Comparison of ENCODE assay signal across 11 cellular contexts in the genomic region with DNA sequence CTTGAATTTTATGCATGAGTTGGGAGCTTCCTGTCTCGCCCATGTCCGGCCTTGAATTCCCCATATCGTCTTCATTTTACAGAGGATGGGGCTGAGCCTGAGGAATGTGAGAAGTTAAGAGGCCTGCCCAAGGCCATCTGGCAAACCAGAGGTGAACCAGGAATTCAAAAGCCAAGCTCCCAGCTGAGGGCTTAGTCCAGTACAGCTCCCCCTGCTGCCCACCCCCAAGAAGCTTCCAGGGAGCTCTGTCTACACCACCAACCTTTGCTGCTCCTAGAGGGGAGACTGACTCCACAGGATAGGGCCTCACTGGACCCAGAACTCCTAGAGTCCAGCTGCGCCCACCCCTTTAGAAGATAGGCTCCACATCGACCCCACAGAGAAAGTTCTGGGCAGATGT. TPM values are rescaled to one million over a fixed set of nuclear protein-coding genes. Genes with fewer than 3 reads are reported as not detected.
DNase-seq lines count a peak whose midpoint lies in the region; ATAC-seq and TF ChIP-seq lines count a peak whose summit lies in the region.
"Had no signal": no experiment of that assay in that cellular context is flagged by ENCODE, and none has a peak within 500 bp of the region (broad histone marks: within the 10 kb centered on the region; RNA-seq: fewer than 3 reads in every experiment).

No MANE protein-coding gene starts in this region.

- H3K27me3 Mint-ChIP-seq in T-cell: peaks cover 26 to 29% of the 10 kb centered on the region in 2 donors

- TF ChIP-seq CTCF in AG10803 (conservative IDR thresholded peaks at IDR 0.05; ENCODE audit: low read length): peak; percentile 26
- peak; percentile 43 for TF ChIP-seq CTCF in GM12865 (IDR thresholded peaks at IDR 0.05; ENCODE audit: insufficient read depth, low read depth, low read length, missing control alignments)
- TF ChIP-seq CTCF in OCI-LY7 (conservative IDR thresholded peaks at IDR 0.05; ENCODE audit: low read length): peak; percentile 78
- TF ChIP-seq CTCF in PC-9 (conservative IDR thresholded peaks at IDR 0.05): no peak

- no peaks in the 10 kb centered on the region for H4K20me1 ChIP-seq in OCI-LY7 (ENCODE audit: insufficient read depth, low read length)
- no peaks in the 10 kb centered on the region for H4K20me1 ChIP-seq in PC-9 (ENCODE audit: insufficient read depth)

- H3K4me3 Mint-ChIP-seq in T-cell: no peak overlapping the region
- H3K4me3 Mint-ChIP-seq: activated CD8-positive, alpha-beta T cell treated with anti-CD3 and anti-CD28 coated beads, Interleukin-2, amount 10 ng/mL, durations not matched to agents 7 days and 5 days had no signal

- peak overlapping the region; percentile 37 for H3K4me2 ChIP-seq in OCI-LY7 (ENCODE audit: low read length)
- H3K4me2 ChIP-seq in PC-9: no peak overlapping the region

- no peaks in the 10 kb centered on the region for H3K9me3 ChIP-seq in OCI-LY7 (ENCODE audit: low read length)
- H3K9me3 ChIP-seq in PC-9 (ENCODE audit: insufficient read depth, low read depth): no peaks in the 10 kb centered on the region

- no peaks in the 10 kb centered on the region for H3K9me3 Mint-ChIP-seq in T-cell

- H3K36me3 ChIP-seq in OCI-LY7 (ENCODE audit: insufficient read depth, low read length): no peaks in the 10 kb centered on the region
- H3K36me3 ChIP-seq in PC-9 (ENCODE audit: low read depth): no peaks in the 10 kb centered on the region

- no peak overlapping the region for H3K27ac Mint-ChIP-seq in T-cell
- H3K27ac Mint-ChIP-seq: activated CD8-positive, alpha-beta T cell treated with anti-CD3 and anti-CD28 coated beads, Interleukin-2, amount 10 ng/mL, durations not matched to agents 7 days and 5 days had no signal

- H3K4me3 ChIP-seq in AG10803 (ENCODE audit: low read length): no peak overlapping the region
- no peak overlapping the region for H3K4me3 ChIP-seq in GM12865 (ENCODE audit: low read depth, low read length)
- no peak overlapping the region for H3K4me3 ChIP-seq in OCI-LY7 (ENCODE audit: low read depth, low read length, poor library complexity, severe bottlenecking)
- H3K4me3 ChIP-seq in PC-9: no peak overlapping the region

- peaks cover 29% of the 10 kb centered on the region; the same call in 1 of the 2 replicates for H3K27me3 ChIP-seq in PC-9 (ENCODE audit: insufficient read depth, low read depth)

- H3K4me1 Mint-ChIP-seq in T-cell: peaks cover 0 to 10% (median 0%) of the 10 kb centered on the region in 3 donors

- H3K27ac ChIP-seq in OCI-LY7 (ENCODE audit: low read depth, low read length, poor library complexity, severe bottlenecking) (no peak overlapping the region), PC-9 (no peak overlapping the region)

- CTCF ChIA-PET in OCI-LY7 (lab: Charles Lee; ENCODE audit: unreplicated experiment) (interaction anchor here (0.8 to 1.2 kb wide), 2 partner anchors 10 to 15 kb away, joined by 3 to 5 read pairs; no protein-coding TSS in a partner anchor), PC-9 (lab: Charles Lee) (no interaction called here), T-cell (lab: Charles Lee) (no interaction called here)

- DNase-seq in AG10803 (ENCODE audit: low read depth): peak; percentile 6
- peak; percentile 17 for DNase-seq in GM12865 (ENCODE audit: low read depth)
- DNase-seq in OCI-LY7 (ENCODE audit: low spot score): peak; percentile 46
- DNase-seq in germinal center (ENCODE audit: low spot score): peak; percentile 41
- DNase-seq in PC-9: no peak
- DNase-seq in T-cell: no peak
- DNase-seq: activated CD8-positive, alpha-beta T cell treated with anti-CD3 and anti-CD28 coated beads, Interleukin-2, amount 10 ng/mL, durations not matched to agents 7 days and 5 days; anterior cingulate cortex had no signal

- H3K4me1 ChIP-seq in OCI-LY7 (ENCODE audit: insufficient read depth, low read length, poor library complexity, severe bottlenecking) (peaks cover 12% of the 10 kb centered on the region), PC-9 (replicated peaks; ENCODE audit: insufficient read depth) (no peaks in the 10 kb centered on the region)

- 0 out of 2 replicates have a peak overlapping the region, but pooled peaks have one; percentile 42 for H2AFZ ChIP-seq in OCI-LY7 (ENCODE audit: low read length)
- no peak overlapping the region for H2AFZ ChIP-seq in PC-9

- H3K36me3 Mint-ChIP-seq in T-cell: no peaks in the 10 kb centered on the region

- H3K79me2 ChIP-seq in OCI-LY7 (ENCODE audit: insufficient read depth, low read depth, low read length) (no peaks in the 10 kb centered on the region), PC-9 (ENCODE audit: low read depth) (no peaks in the 10 kb centered on the region)

- H3K9me2 ChIP-seq in OCI-LY7 (ENCODE audit: insufficient read depth, low read length): no peaks in the 10 kb centered on the region
- no peaks in the 10 kb centered on the region for H3K9me2 ChIP-seq in PC-9 (ENCODE audit: insufficient read depth)

- POLR2A ChIA-PET in OCI-LY7 (lab: Charles Lee): interaction anchor here (0.6 to 1.0 kb wide), 3 partner anchors 9 to 293 kb away, joined by 3 read pairs; no protein-coding TSS in a partner anchor
- POLR2A ChIA-PET in PC-9 (lab: Charles Lee; ENCODE audit: unreplicated experiment): no interaction called here
- POLR2A ChIA-PET in T-cell (lab: Charles Lee): no interaction called here

- no TSS peak for BruUV-seq in OCI-LY7 (replicated peaks; lab: Mats Ljungman, UMichigan)
- BruUV-seq in PC-9 (replicated peaks; lab: Mats Ljungman, UMichigan): no TSS peak

- H3F3A ChIP-seq in PC-9 (ENCODE audit: insufficient read depth, low read depth): no peaks in the 10 kb centered on the region

- ATAC-seq in T-cell (replicated peaks in 1 of 4): no peak
- ATAC-seq in GM18870 (IDR thresholded peaks at IDR 0.05; ENCODE audit: unreplicated experiment): no peak
- no peak for ATAC-seq in HG03280 (IDR thresholded peaks at IDR 0.05; ENCODE audit: unreplicated experiment)
- ATAC-seq: activated CD8-positive, alpha-beta T cell treated with anti-CD3 and anti-CD28 coated beads, Interleukin-2, amount 10 ng/mL, durations not matched to agents 7 days and 5 days had no signal

- intact Hi-C loops in OCI-LY7 (cut with micrococcal nuclease; ENCODE audit: unreplicated experiment): loop anchor here (2.0 to 5.0 kb wide), 2 partner anchors 296 to 666 kb away; no protein-coding TSS in a partner anchor
- intact Hi-C loops in PC-9 (cut with micrococcal nuclease; ENCODE audit: unreplicated experiment): loop anchor here (5.0 kb wide), 1 partner anchor 666 kb away; no protein-coding TSS in a partner anchor

RNA-seq across cellular contexts. Expression of a gene that starts 20.7 kb away (rescaled TPM):
- total RNA-seq in OCI-LY7 (2014; rRNA removed; shearing (Covaris generic)): not detected in 2 replicates
- total RNA-seq in OCI-LY7 (2022) (not detected in 2 replicates), PC-9 (2021) (not detected in 2 replicates), T-cell (not detected)
- total RNA-seq: activated CD8-positive, alpha-beta T cell treated with anti-CD3 and anti-CD28 coated beads, Interleukin-2, amount 10 ng/mL, durations not matched to agents 7 days and 5 days; glomerular endothelial cell had no signal

Comparison
In these comparisons a context has a peak if more than half of its experiments do, and no peak if none do; other contexts are left out.
1. DNase-seq: peak in AG10803 (single experiment), GM12865 (single experiment), OCI-LY7 (single experiment) and germinal center (single experiment); none in PC-9 (0 of 2) and T-cell (0 of 34).